In genomic region chr3:103385991-103386390, GRCh38 we compare ENCODE assay signal across 27 cellular contexts.
"Had no signal": no experiment of that assay in that cellular context is flagged by ENCODE, and none has a peak within 500 bp of the region (broad histone marks: within the 10 kb centered on the region; RNA-seq: fewer than 3 reads in every experiment).

No MANE protein-coding gene starts in this region.

- H3K27me3 ChIP-seq: ascending aorta, body of pancreas, esophagus muscularis mucosa, gastroesophageal sphincter had no signal

- H3K4me3 ChIP-seq: ascending aorta, body of pancreas, esophagus muscularis mucosa, gastroesophageal sphincter had no signal

- H3K27ac ChIP-seq: ascending aorta, body of pancreas, esophagus muscularis mucosa, gastroesophageal sphincter had no signal

- H3K9me3 ChIP-seq: ascending aorta, body of pancreas, esophagus muscularis mucosa, gastroesophageal sphincter had no signal

- H3K4me1 ChIP-seq: ascending aorta, body of pancreas, esophagus muscularis mucosa, gastroesophageal sphincter had no signal

- DNase-seq: activated CD4-positive, alpha-beta memory T cell treated with anti-CD3 and anti-CD28 coated beads for 36 hours; activated CD4-positive, alpha-beta T cell treated with anti-CD3 and anti-CD28 coated beads for 36 hours; activated CD4-positive, alpha-beta T cell treated with anti-CD3 and anti-CD28 coated beads, Interleukin-2, amount 10 ng/mL, durations not matched to agents 24 days and 14 days; activated CD4-positive, CD25-positive, alpha-beta regulatory T cell; activated CD4-positive, CD25-positive, alpha-beta regulatory T cell treated with anti-CD3 and anti-CD28 coated beads, Interleukin-2, amount 50 U/mL, for 72 hours; activated CD8-positive, alpha-beta memory T cell treated with anti-CD3 and anti-CD28 coated beads, Interleukin-2, amount 10 ng/mL, durations not matched to agents 7 days and 5 days; activated CD8-positive, alpha-beta memory T cell treated with anti-CD3 and anti-CD28 coated beads, Interleukin-2, amount 50 U/mL, for 4 hours; activated CD8-positive, alpha-beta T cell treated with anti-CD3 and anti-CD28 coated beads, Interleukin-2, amount 10 ng/mL, durations not matched to agents 7 days and 5 days; activated gamma-delta T cell; activated naive CD4-positive, alpha-beta T cell; activated naive CD4-positive, alpha-beta T cell treated with anti-CD3 and anti-CD28 coated beads, Interleukin-2, amount 10 ng/mL, durations not matched to agents 7 days and 5 days; activated naive CD8-positive, alpha-beta T cell treated with anti-CD3 and anti-CD28 coated beads, Interleukin-2, amount 10 ng/mL, durations not matched to agents 7 days and 5 days; activated T-cell treated with anti-CD3 and anti-CD28 coated beads, Interleukin-2, amount 50 U/mL, for 1 hour; activated T-cell treated with anti-CD3 and anti-CD28 coated beads, Interleukin-2, amount 50 U/mL, for 48 hours; body of pancreas; caudate nucleus; cortex of kidney; dermis blood vessel endothelial cell; effector CD4-positive, alpha-beta T cell; effector memory CD8-positive, alpha-beta T cell; erythroblast; foreskin melanocyte; head of caudate nucleus; T-helper 2 cell had no signal

- H3K36me3 ChIP-seq: ascending aorta, esophagus muscularis mucosa, gastroesophageal sphincter had no signal
